24 cellular contexts compared by ENCODE assay signal in the genomic region with DNA sequence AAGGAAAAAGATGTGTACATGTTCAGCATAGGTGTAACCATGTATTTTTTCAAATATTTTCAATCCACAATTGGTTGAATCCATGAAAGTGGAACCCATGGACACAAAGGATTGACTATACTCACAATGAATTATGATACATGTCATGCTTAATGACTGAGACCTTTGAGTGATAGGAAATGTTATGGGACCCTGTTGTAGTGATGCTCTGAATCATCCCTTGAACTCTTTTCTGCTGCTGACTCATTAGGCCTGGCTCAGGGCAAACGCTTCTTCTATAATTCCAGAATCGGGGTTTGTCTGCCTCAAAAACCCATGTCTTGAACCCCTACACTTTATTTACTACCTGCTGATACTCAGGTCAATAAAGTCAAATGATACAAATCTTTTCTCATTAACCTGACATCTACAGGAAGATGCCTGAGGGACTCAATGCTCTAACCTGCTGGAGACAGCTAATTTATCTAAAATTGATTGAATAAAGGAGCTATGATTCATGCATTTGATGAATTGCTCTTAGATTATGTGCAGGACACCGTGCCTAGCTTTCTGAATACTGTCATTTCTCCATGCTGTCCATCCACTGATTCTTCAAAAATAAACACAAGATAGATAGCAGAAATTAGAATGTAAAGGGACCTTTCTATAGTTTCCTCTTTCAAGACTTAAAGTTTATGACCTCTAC.
"Had no signal": no experiment of that assay in that cellular context is flagged by ENCODE, and none has a peak within 500 bp of the region (broad histone marks: within the 10 kb centered on the region; RNA-seq: fewer than 3 reads in every experiment).

No MANE protein-coding gene starts in this region.

- H3K4me1 Mint-ChIP-seq: endodermal cell; immature natural killer cell; natural killer cell; stimulated activated naive B cell treated with anti-CD40 and anti-IgM and Interleukin-4, amounts not matched to agents 10 μg/mL and 1 μg/mL and 100 μg/mL, for 72 hours had no signal

- H3K27ac Mint-ChIP-seq: activated naive CD8-positive, alpha-beta T cell; activated T-cell treated with anti-CD3 and anti-CD28 coated beads, Interleukin-2, amount 50 U/mL, for 24 hours; activated T-helper 2 cell treated with anti-CD3 and anti-CD28 coated beads, Interferon-gamma antibody, Interleukin-2, Interleukin-4, amounts not matched to agents 10 μg/mL and 5 μg/mL and 100 μg/mL, durations not matched to agents 14 hours and 24 hours and 36 hours; endodermal cell; immature natural killer cell; natural killer cell; stimulated activated naive B cell treated with anti-CD40 and anti-IgM and Interleukin-4, amounts not matched to agents 10 μg/mL and 1 μg/mL and 100 μg/mL, for 72 hours had no signal

- H3K27me3 Mint-ChIP-seq: activated T-cell treated with anti-CD3 and anti-CD28 coated beads, Interleukin-2, amount 50 U/mL, for 24 hours; stimulated activated naive B cell treated with anti-CD40 and anti-IgM and Interleukin-4, amounts not matched to agents 10 μg/mL and 1 μg/mL and 100 μg/mL, for 72 hours had no signal

- H3K4me3 Mint-ChIP-seq: activated naive CD8-positive, alpha-beta T cell; activated T-cell treated with anti-CD3 and anti-CD28 coated beads, Interleukin-2, amount 50 U/mL, for 24 hours; endodermal cell; immature natural killer cell; natural killer cell; stimulated activated naive B cell treated with anti-CD40 and anti-IgM and Interleukin-4, amounts not matched to agents 10 μg/mL and 1 μg/mL and 100 μg/mL, for 72 hours had no signal

- ATAC-seq: natural killer cell; stimulated activated naive B cell treated with anti-CD40 and anti-IgM and Interleukin-4, amounts not matched to agents 10 μg/mL and 1 μg/mL and 100 μg/mL, for 72 hours had no signal

- DNase-seq: activated CD4-positive, alpha-beta T cell treated with anti-CD3 and anti-CD28 coated beads for 1 hour; activated CD8-positive, alpha-beta memory T cell treated with anti-CD3 and anti-CD28 coated beads for 24 hours; activated CD8-positive, alpha-beta memory T cell treated with anti-CD3 and anti-CD28 coated beads, Interleukin-2, amount 50 U/mL, for 4 hours; activated naive CD4-positive, alpha-beta T cell; activated T-cell treated with anti-CD3 and anti-CD28 coated beads, Interleukin-2, amount 50 U/mL, for 24 hours; adrenal gland; cerebellar nuclear complex; endodermal cell; foreskin melanocyte; immature natural killer cell; kidney glomerular epithelial cell; left ventricle myocardium inferior; natural killer cell; retina; sigmoid colon; stimulated activated CD4-positive, alpha-beta T cell treated with anti-CD3 and anti-CD28 coated beads, Interleukin-2, amount 100 ng/mL, for 48 hours; stimulated activated CD8-positive, alpha-beta memory T cell treated with anti-CD3 and anti-CD28 coated beads, Interleukin-4, amount 100 ng/mL, for 48 hours; stimulated activated naive B cell treated with anti-CD40 and anti-IgM and Interleukin-4, amounts not matched to agents 10 μg/mL and 1 μg/mL and 100 μg/mL, for 72 hours; transverse colon; WERI-Rb-1 had no signal

- H3K36me3 Mint-ChIP-seq: immature natural killer cell; stimulated activated naive B cell treated with anti-CD40 and anti-IgM and Interleukin-4, amounts not matched to agents 10 μg/mL and 1 μg/mL and 100 μg/mL, for 72 hours had no signal

- H3K4me3 ChIP-seq: adrenal gland, ascending aorta, coronary artery, left ventricle myocardium inferior, sigmoid colon, transverse colon had no signal
